ENCODE assay signal across 8 cellular contexts in genomic region chr11:83162377-83162776, GRCh38. TPM values are rescaled to one million over a fixed set of nuclear protein-coding genes. Genes with fewer than 3 reads are reported as not detected.
DNase-seq lines count a peak whose midpoint lies in the region; ATAC-seq and TF ChIP-seq lines count a peak whose summit lies in the region.

No MANE protein-coding gene starts in this region.

- intact Hi-C loops in activated CD4-positive, alpha-beta memory T cell treated with anti-CD3 and anti-CD28 coated beads for 36 hours (cut with micrococcal nuclease) = loop anchor here (1.0 kb wide), 1 partner anchor 12 kb away; no protein-coding TSS in a partner anchor

- TF ChIP-seq CTCF in osteoblast (IDR thresholded peaks at IDR 0.05; ENCODE audit: extremely low read depth, low read depth, low read length) = no peak

- no peak overlapping the region for H2AFZ ChIP-seq in osteoblast (ENCODE audit: low read length)

- POLR2A ChIA-PET in activated CD4-positive, alpha-beta memory T cell treated with anti-CD3 and anti-CD28 coated beads for 36 hours (lab: Charles Lee) = interaction anchor here (1.1 kb wide), 1 partner anchor 261 kb away, joined by 5 read pairs; the partner anchor contains the start of gene DDIAS

- no peaks in the 10 kb centered on the region for H3K9me3 ChIP-seq in osteoblast (ENCODE audit: low read depth, low read length)

- H3K4me1 ChIP-seq in osteoblast (ENCODE audit: insufficient read depth, low read length) = peaks cover 21% of the 10 kb centered on the region

- peaks cover 35% of the 10 kb centered on the region for H3K36me3 ChIP-seq in osteoblast (ENCODE audit: insufficient read depth, low read length)

- peak overlapping the region; percentile 3 for H3K27ac ChIP-seq in osteoblast (ENCODE audit: low read depth, low read length)

- peaks cover 54% of the 10 kb centered on the region for H3K4me1 Mint-ChIP-seq in activated CD4-positive, alpha-beta memory T cell treated with anti-CD3 and anti-CD28 coated beads for 36 hours (ENCODE audit: low read depth)

- no peaks in the 10 kb centered on the region for H3K27me3 Mint-ChIP-seq in activated CD4-positive, alpha-beta memory T cell treated with anti-CD3 and anti-CD28 coated beads for 36 hours

- no peak for DNase-seq in activated CD4-positive, alpha-beta memory T cell treated with anti-CD3 and anti-CD28 coated beads for 36 hours
- DNase-seq in osteoblast (ENCODE audit: insufficient read length, low spot score, missing footprints) (no peak), NCI-H146 treated with DMSO at 0.1 percent for 48 hours (lab: John Stamatoyannopoulos, UW; ENCODE audit: unreplicated experiment) (no peak), dedifferentiated amniotic fluid mesenchymal stem cell (ENCODE audit: extremely low spot score) (no peak), pons (ENCODE audit: low spot score) (no peak), ureter (ENCODE audit: low spot score) (no peak)

- H3K79me2 ChIP-seq in osteoblast (ENCODE audit: insufficient read depth, low read length) = peaks cover 94% of the 10 kb centered on the region

- peaks cover 38% of the 10 kb centered on the region for H4K20me1 ChIP-seq in osteoblast (ENCODE audit: insufficient read depth, low read length)

- no peaks in the 10 kb centered on the region for H3K9me3 Mint-ChIP-seq in activated CD4-positive, alpha-beta memory T cell treated with anti-CD3 and anti-CD28 coated beads for 36 hours

- no peaks in the 10 kb centered on the region for H3K27me3 ChIP-seq in osteoblast (ENCODE audit: insufficient read depth, low read length)

- CTCF ChIA-PET in activated CD4-positive, alpha-beta memory T cell treated with anti-CD3 and anti-CD28 coated beads for 36 hours (lab: Charles Lee) = no interaction called here

- H3K4me3 ChIP-seq in osteoblast (ENCODE audit: insufficient read depth, low read length) = no peak overlapping the region

- H3K27ac Mint-ChIP-seq in activated CD4-positive, alpha-beta memory T cell treated with anti-CD3 and anti-CD28 coated beads for 36 hours = no peak overlapping the region

- H3K4me3 Mint-ChIP-seq in activated CD4-positive, alpha-beta memory T cell treated with anti-CD3 and anti-CD28 coated beads for 36 hours = peak overlapping the region; percentile 42

- peak overlapping the region; percentile 21 for H3K4me2 ChIP-seq in osteoblast (ENCODE audit: insufficient read depth, low read length)

- ATAC-seq in GM18868 (IDR thresholded peaks at IDR 0.05; ENCODE audit: unreplicated experiment) (peak; percentile 78), HG02885 (IDR thresholded peaks at IDR 0.05; ENCODE audit: poor library complexity, unreplicated experiment) (peak; percentile 65)

- peaks cover 64% of the 10 kb centered on the region for H3K36me3 Mint-ChIP-seq in activated CD4-positive, alpha-beta memory T cell treated with anti-CD3 and anti-CD28 coated beads for 36 hours

RNA-seq across cellular contexts. Expression of gene PCF11, which starts 5.4 kb away (rescaled TPM):
- total RNA-seq in activated CD4-positive, alpha-beta memory T cell treated with anti-CD3 and anti-CD28 coated beads for 36 hours = 10 to 100 TPM; 46.8 to 47.9 TPM
- total RNA-seq in osteoblast (38.4 and 43.0 TPM in 2 replicates), ureter (106 TPM)

RNA-seq across cellular contexts. Expression of gene ANKRD42, which starts 31.1 kb away (rescaled TPM):
- total RNA-seq in activated CD4-positive, alpha-beta memory T cell treated with anti-CD3 and anti-CD28 coated beads for 36 hours = 1 to 10 TPM; 3.8 to 5.4 TPM
- 10.3 and 10.5 TPM in 2 replicates for total RNA-seq in osteoblast
- total RNA-seq in ureter = 13.0 TPM
